13 cellular contexts compared by ENCODE assay signal in the genomic region with DNA sequence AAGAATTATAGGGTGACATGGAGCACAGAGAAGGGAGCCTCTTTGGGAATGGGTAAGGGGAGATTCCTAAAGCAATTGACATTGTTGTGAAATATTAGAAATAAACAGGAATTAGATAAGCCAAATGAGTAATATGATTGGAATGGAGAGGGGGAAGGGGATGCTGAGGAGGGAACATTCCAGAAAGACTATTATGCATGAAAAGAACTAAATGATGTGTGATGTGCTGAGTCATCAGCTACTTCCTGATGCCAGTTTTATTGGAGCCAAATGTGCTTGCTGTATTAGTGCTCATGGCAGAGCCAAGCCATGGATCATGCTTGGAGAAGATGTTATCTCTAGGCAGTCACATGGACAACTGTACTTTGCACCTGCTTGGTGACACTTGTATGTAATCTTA.
A peak's percentile ranks its signal among the peaks of the same experiment; 100 is the strongest.
DNase-seq lines count a peak whose midpoint lies in the region; ATAC-seq and TF ChIP-seq lines count a peak whose summit lies in the region.
"Had no signal": no experiment of that assay in that cellular context is flagged by ENCODE, and none has a peak within 500 bp of the region (broad histone marks: within the 10 kb centered on the region; RNA-seq: fewer than 3 reads in every experiment).

No MANE protein-coding gene starts in this region.

- H3K4me3 ChIP-seq in AG10803 (ENCODE audit: low read length) (no peak overlapping the region), cardiac fibroblast (replicated peaks in 1 of 2; ENCODE audit: low read depth in 2 of 2, low read length in 2 of 2) (no peak overlapping the region), lower leg skin (ENCODE audit: low read depth, poor library complexity, severe bottlenecking) (no peak overlapping the region)
- H3K4me3 ChIP-seq: HAP-1 had no signal

- ATAC-seq in HG03139 (IDR thresholded peaks at IDR 0.05; ENCODE audit: unreplicated experiment) (no peak), HG03378 (IDR thresholded peaks at IDR 0.05; ENCODE audit: unreplicated experiment) (no peak)

- DNase-seq in AG10803 (ENCODE audit: low read depth) (peak; percentile 90), LoVo (ENCODE audit: low spot score) (peak; percentile 6), cardiac fibroblast (ENCODE audit: low read depth in 2 of 2) (peak; percentile 84 to 85), kidney tubule cell (ENCODE audit: low spot score) (peak; percentile 90), lower leg skin (ENCODE audit: low spot score in 2 of 2) (no peak)
- DNase-seq in stimulated activated CD4-positive, alpha-beta T cell treated with anti-CD3 and anti-CD28 coated beads, Interleukin-4, amount 100 ng/mL, for 4 hours = no peak
- DNase-seq: activated CD8-positive, alpha-beta memory T cell treated with anti-CD3 and anti-CD28 coated beads, Interleukin-2, amount 50 U/mL, for 48 hours; NCI-H2227 treated with DMSO at 0.1 percent for 48 hours; stimulated activated CD4-positive, alpha-beta T cell treated with anti-CD3 and anti-CD28 coated beads, Interleukin-1b, Interleukin-23, amount 100 ng/mL, for 48 hours; T-helper 1 cell had no signal

- intact Hi-C loops in lower leg skin (cut with DNase I; ENCODE audit: low total_unique reads) = no loop called here

- TF ChIP-seq CTCF in AG10803 (conservative IDR thresholded peaks at IDR 0.05; ENCODE audit: low read length) (no peak), cardiac fibroblast (IDR thresholded peaks at IDR 0.05; ENCODE audit: low read depth, low read length) (no peak), lower leg skin (IDR thresholded peaks at IDR 0.05) (no peak)

- TF ChIP-seq POLR2A in lower leg skin (IDR thresholded peaks at IDR 0.05) = no peak

Comparison
In these comparisons a context has a peak if more than half of its experiments do, and no peak if none do; other contexts are left out.
1. DNase-seq: peak in AG10803 (single experiment), LoVo (single experiment), cardiac fibroblast (2 of 2) and kidney tubule cell (single experiment); none in stimulated activated CD4-positive, alpha-beta T cell treated with anti-CD3 and anti-CD28 coated beads, Interleukin-4, amount 100 ng/mL, for 4 hours (0 of 2) and lower leg skin (0 of 2).